In the genomic region with DNA sequence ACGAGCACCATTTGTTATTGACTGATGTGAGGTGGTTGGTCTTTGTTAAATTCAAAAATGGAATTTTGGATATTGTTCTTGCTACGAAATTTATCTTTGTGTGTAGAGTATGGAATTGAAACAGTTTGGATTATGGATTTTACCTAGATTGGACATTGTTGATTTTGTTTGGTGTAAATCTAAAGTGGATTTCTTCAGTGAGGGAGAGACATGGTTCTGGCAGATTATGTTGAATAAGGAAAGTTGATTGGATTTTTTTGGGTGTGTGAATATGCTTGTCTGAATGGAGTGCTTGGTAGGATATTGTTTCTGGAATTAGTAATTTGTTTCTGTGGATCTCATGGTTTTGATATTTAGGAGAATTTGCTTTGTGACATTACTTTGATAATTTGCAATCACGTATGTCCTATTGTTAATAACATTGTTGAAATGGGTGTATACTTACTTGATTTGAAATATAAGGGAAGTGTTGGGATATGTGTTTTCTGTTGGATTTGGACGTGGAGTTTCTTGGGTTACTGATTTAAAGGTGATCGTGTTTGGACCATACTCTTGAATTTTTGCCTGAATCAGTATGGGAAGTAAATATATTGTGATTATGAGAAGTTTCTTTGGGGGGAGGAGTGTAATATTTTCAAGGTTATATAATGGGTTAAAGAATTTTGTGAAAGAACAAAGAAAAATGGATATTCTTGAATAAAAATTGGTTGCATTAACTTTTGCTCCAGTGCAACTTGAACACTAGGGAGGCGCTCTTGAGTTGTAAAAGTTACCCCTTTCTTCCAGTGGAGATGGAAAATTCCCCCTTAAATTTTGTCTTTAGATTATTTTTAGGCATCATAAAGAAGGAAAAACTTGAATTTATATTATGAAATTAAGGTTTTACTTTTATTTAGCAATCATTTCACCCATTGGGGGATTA, we compare ENCODE assay signal across 8 cellular contexts.
A peak's percentile ranks its signal among the peaks of the same experiment; 100 is the strongest.
DNase-seq lines count a peak whose midpoint lies in the region; ATAC-seq and TF ChIP-seq lines count a peak whose summit lies in the region.

No MANE protein-coding gene starts in this region.

- H3K4me1 ChIP-seq in neutrophil (ENCODE audit: control insufficient read depth in 1 of 2, insufficient read depth in 1 of 2, low read depth in 1 of 2, low read length in 1 of 2): peaks cover 71 to 74% of the 10 kb centered on the region in 2 experiments

- peak overlapping the region; percentile 89 for H3K4me3 Mint-ChIP-seq in central memory CD8-positive, alpha-beta T cell

- H3K36me3 ChIP-seq in neutrophil: peaks cover 25% of the 10 kb centered on the region

- no peaks in the 10 kb centered on the region for H3K9me3 ChIP-seq in neutrophil

- TF ChIP-seq CTCF in GM12874 (IDR thresholded peaks at IDR 0.05; ENCODE audit: insufficient read depth, low read depth, low read length): 0 out of 2 replicates have a peak, but pooled peaks have one; percentile 12
- TF ChIP-seq CTCF in neutrophil (IDR thresholded peaks at IDR 0.05): peak; percentile 54

- H3K27me3 ChIP-seq in neutrophil: no peaks in the 10 kb centered on the region

- H3K4me3 ChIP-seq in neutrophil (ENCODE audit: low read depth in 1 of 2, low read length in 1 of 2): peak overlapping the region; percentile 69 to 83

- peaks cover 7% of the 10 kb centered on the region for H3K9me3 Mint-ChIP-seq in central memory CD8-positive, alpha-beta T cell

- ATAC-seq in central memory CD8-positive, alpha-beta T cell (replicated peaks; ENCODE audit: extremely low read depth, poor library complexity, severe bottlenecking): no peak
- no peak for ATAC-seq in HG02759 (IDR thresholded peaks at IDR 0.05; ENCODE audit: unreplicated experiment)
- no peak for ATAC-seq in HG03039 (IDR thresholded peaks at IDR 0.05; ENCODE audit: unreplicated experiment)
- ATAC-seq in HG02870 (IDR thresholded peaks at IDR 0.05; ENCODE audit: unreplicated experiment): no peak

- peak overlapping the region; percentile 98 for H3K27ac ChIP-seq in neutrophil

- H3K36me3 Mint-ChIP-seq in central memory CD8-positive, alpha-beta T cell (ENCODE audit: insufficient read depth): peaks cover 69% of the 10 kb centered on the region

- peak overlapping the region; percentile 99 for H3K27ac Mint-ChIP-seq in central memory CD8-positive, alpha-beta T cell (ENCODE audit: low read depth)

- H3K27me3 Mint-ChIP-seq in central memory CD8-positive, alpha-beta T cell: no peaks in the 10 kb centered on the region

- DNase-seq in NCI-H774 (lab: John Stamatoyannopoulos, UW): peak; percentile 63
- DNase-seq in central memory CD8-positive, alpha-beta T cell (ENCODE audit: low spot score in 2 of 2): no peak
- DNase-seq in stimulated activated naive CD4-positive, alpha-beta T cell treated with Interleukin-2 at 50 U/mL for 16 hours (lab: John Stamatoyannopoulos, UW): no peak

- H3K4me1 Mint-ChIP-seq in central memory CD8-positive, alpha-beta T cell: peaks cover 50% of the 10 kb centered on the region
